Comparison of ENCODE assay signal across 15 cellular contexts in the genomic region with DNA sequence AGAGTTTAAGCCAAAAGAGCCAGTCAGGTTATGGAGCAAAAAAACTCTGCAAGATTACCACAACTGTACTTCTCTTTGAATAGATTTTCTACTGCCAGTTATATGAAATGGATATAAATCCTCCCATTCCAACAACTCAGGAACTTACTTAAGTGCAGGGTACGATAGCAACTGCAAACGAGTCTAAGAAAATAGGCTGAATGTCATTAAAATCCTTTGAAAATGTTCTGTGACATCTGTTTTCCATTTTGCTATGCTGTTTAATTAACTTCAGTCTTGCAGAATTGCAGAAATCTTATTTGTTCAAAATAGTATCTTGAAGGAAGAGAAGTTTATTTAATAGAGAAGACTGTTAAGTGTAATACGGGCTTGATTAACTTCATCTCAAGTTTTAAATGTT.
"Had no signal": no experiment of that assay in that cellular context is flagged by ENCODE, and none has a peak within 500 bp of the region (broad histone marks: within the 10 kb centered on the region; RNA-seq: fewer than 3 reads in every experiment).

No MANE protein-coding gene starts in this region.

- ATAC-seq: effector memory CD8-positive, alpha-beta T cell; heart left ventricle; mucosa of descending colon; naive thymus-derived CD8-positive, alpha-beta T cell had no signal

- DNase-seq: effector memory CD8-positive, alpha-beta T cell; esophagus squamous epithelium; heart left ventricle; hypothalamus; mammary epithelial cell; naive thymus-derived CD8-positive, alpha-beta T cell; ovary; sigmoid colon; stimulated activated CD4-positive, alpha-beta T cell treated with anti-CD3 and anti-CD28 coated beads, Interleukin-2, amount 100 ng/mL, for 48 hours; stimulated activated naive CD4-positive, alpha-beta T cell treated with Interleukin-2 at 50 U/mL for 16 hours; tibial artery; upper lobe of left lung had no signal

- H3K27me3 ChIP-seq: esophagus squamous epithelium, heart left ventricle, ovary, right atrium auricular region, sigmoid colon, tibial artery, upper lobe of left lung had no signal

- H3K27ac ChIP-seq: esophagus squamous epithelium, ovary, sigmoid colon, tibial artery had no signal

- H3K4me3 ChIP-seq: esophagus squamous epithelium, heart left ventricle, mucosa of descending colon, ovary, right atrium auricular region, sigmoid colon, skin epidermis, tibial artery, upper lobe of left lung had no signal

- H3K9me3 ChIP-seq: esophagus squamous epithelium, heart left ventricle, mucosa of descending colon, ovary, right atrium auricular region, sigmoid colon, tibial artery, upper lobe of left lung had no signal

- H3K36me3 ChIP-seq: esophagus squamous epithelium, heart left ventricle, ovary, right atrium auricular region, sigmoid colon, tibial artery, upper lobe of left lung had no signal
